In the genomic region with DNA sequence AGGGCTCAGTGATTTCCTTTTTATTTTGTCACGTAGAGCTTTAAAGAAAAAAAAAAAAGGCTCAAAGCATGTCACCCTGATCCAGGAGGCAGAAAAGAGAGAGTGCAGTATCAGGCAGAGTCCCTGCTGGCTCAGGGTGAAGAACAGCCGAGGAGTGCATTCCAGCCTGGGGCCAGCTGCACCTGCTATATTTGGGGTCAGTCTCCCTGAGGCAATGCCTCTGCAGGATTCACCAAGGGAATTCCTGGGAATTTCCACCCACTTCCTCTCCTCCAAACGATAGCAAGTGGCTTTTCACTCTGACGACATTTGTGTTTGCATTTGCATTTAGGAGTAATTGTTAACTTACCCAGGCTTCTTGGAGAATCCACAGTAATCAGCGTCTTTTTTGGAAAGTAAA, we compare ENCODE assay signal across 20 cellular contexts.
DNase-seq lines count a peak whose midpoint lies in the region; ATAC-seq, FAIRE-seq and TF ChIP-seq lines count a peak whose summit lies in the region.
"Had no signal": no experiment of that assay in that cellular context is flagged by ENCODE, and none has a peak within 500 bp of the region (broad histone marks: within the 10 kb centered on the region; RNA-seq: fewer than 3 reads in every experiment).

No MANE protein-coding gene starts in this region.

- no peak overlapping the region for H2BK12ac ChIP-seq in mesenchymal stem cell (ENCODE audit: low read length in 2 of 2)

- DNase-seq in A549 (ENCODE audit: low read depth in 1 of 2, low spot score in 1 of 2) (no peak), glutamatergic neuron (peak; percentile 22), mesenchymal stem cell (peak; percentile 50), DMS114 treated with DMSO at 0.1 percent for 48 hours (lab: John Stamatoyannopoulos, UW; ENCODE audit: unreplicated experiment) (no peak), NCI-H128 (lab: John Stamatoyannopoulos, UW; ENCODE audit: unreplicated experiment) (no peak), GM19238 (ENCODE audit: insufficient read length, low spot score) (no peak), immature natural killer cell (no peak)
- DNase-seq: ACHN; activated CD8-positive, alpha-beta T cell treated with anti-CD3 and anti-CD28 coated beads, Interleukin-2, amount 10 ng/mL, durations not matched to agents 7 days and 5 days; activated naive CD4-positive, alpha-beta T cell treated with Interleukin-2 at 50 U/mL for 16 hours; activated T-cell treated with anti-CD3 and anti-CD28 coated beads, Interleukin-2, amount 50 U/mL, for 24 hours; anterior cingulate cortex; DMS53; effector memory CD8-positive, alpha-beta T cell; NCI-H1105 treated with DMSO at 0.1 percent for 48 hours; NCI-H82; substantia nigra had no signal

- H2AFZ ChIP-seq in mesenchymal stem cell (ENCODE audit: low read depth, low read length) = no peak overlapping the region

- no peaks in the 10 kb centered on the region for H3K79me1 ChIP-seq in mesenchymal stem cell (replicated peaks; ENCODE audit: low read length, poor library complexity, severe bottlenecking)

- no peak overlapping the region for H2AK5ac ChIP-seq in mesenchymal stem cell (ENCODE audit: low read length, severe bottlenecking)

- no peak overlapping the region for H4K91ac ChIP-seq in mesenchymal stem cell (ENCODE audit: low read length)

- no peak for TF ChIP-seq EP300 in A549 (IDR thresholded peaks at IDR 0.05)

- TF ChIP-seq POLR2A in A549 (IDR thresholded peaks at IDR 0.05; ENCODE audit: low read length) = no peak

- no peak for FAIRE-seq in A549 (lab: Jason Lieb, UNC)
- FAIRE-seq: HTR-8/SVneo had no signal

- ATAC-seq in A549 = no peak
- ATAC-seq: activated CD8-positive, alpha-beta T cell treated with anti-CD3 and anti-CD28 coated beads, Interleukin-2, amount 10 ng/mL, durations not matched to agents 7 days and 5 days; effector memory CD8-positive, alpha-beta T cell had no signal

- no peak for TF ChIP-seq CTCF in A549 (IDR thresholded peaks at IDR 0.05)
- no peak for TF ChIP-seq CTCF in glutamatergic neuron (IDR thresholded peaks at IDR 0.05; ENCODE audit: partially characterized antibody, unreplicated experiment)

- no peak overlapping the region for H2BK120ac ChIP-seq in mesenchymal stem cell (ENCODE audit: low read depth, low read length)

- no peak overlapping the region for H2BK15ac ChIP-seq in mesenchymal stem cell (ENCODE audit: low read depth, poor library complexity, severe bottlenecking)

- H3K27ac ChIP-seq in A549 (no peak overlapping the region), HUES64 (ENCODE audit: low read depth, low read length) (peak overlapping the region; percentile 74), mesenchymal stem cell (ENCODE audit: low read length, poor library complexity, severe bottlenecking) (no peak overlapping the region)
- H3K27ac ChIP-seq: neutrophil had no signal

- H3K36me3 Mint-ChIP-seq in glutamatergic neuron (ENCODE audit: unreplicated experiment) (no peaks in the 10 kb centered on the region), immature natural killer cell (peaks cover 0 to 6% (median 0%) of the 10 kb centered on the region in 3 donors)

- no peak overlapping the region for H3K23ac ChIP-seq in mesenchymal stem cell (ENCODE audit: low read length in 2 of 2)

- H3K9me3 Mint-ChIP-seq in glutamatergic neuron (ENCODE audit: unreplicated experiment) = peaks cover 7% of the 10 kb centered on the region
- no peaks in the 10 kb centered on the region for H3K9me3 Mint-ChIP-seq in immature natural killer cell
- H3K9me3 Mint-ChIP-seq: activated T-cell treated with anti-CD3 and anti-CD28 coated beads, Interleukin-2, amount 50 U/mL, for 24 hours; effector memory CD8-positive, alpha-beta T cell had no signal

- H3K4me3 ChIP-seq in A549 (no peak overlapping the region), HUES64 (ENCODE audit: low read length) (no peak overlapping the region), mesenchymal stem cell (ENCODE audit: insufficient read depth in 1 of 2, low read depth in 1 of 2, low read length in 2 of 2) (no peak overlapping the region)

- H3K9ac ChIP-seq in HUES64 (ENCODE audit: low read depth, low read length) (no peak overlapping the region), mesenchymal stem cell (ENCODE audit: low read length) (no peak overlapping the region)

- WGBS in A549 (ENCODE audit: missing lambda C conversion rate) = 22% methylated on average over 5 of the region's 5 CpGs
- WGBS in HUES64 = 18% methylated on average over 5 of the region's 5 CpGs
- WGBS in mesenchymal stem cell = 37% methylated on average over 5 of the region's 5 CpGs

- no peak overlapping the region for H3K4ac ChIP-seq in mesenchymal stem cell (ENCODE audit: low read depth in 1 of 2, low read length in 2 of 2)

- H3K14ac ChIP-seq in mesenchymal stem cell (ENCODE audit: low read length in 2 of 2) = no peak overlapping the region

- H3K27ac Mint-ChIP-seq in glutamatergic neuron (ENCODE audit: unreplicated experiment) (no peak overlapping the region), immature natural killer cell (no peak overlapping the region)
- H3K27ac Mint-ChIP-seq: activated CD8-positive, alpha-beta T cell treated with anti-CD3 and anti-CD28 coated beads, Interleukin-2, amount 10 ng/mL, durations not matched to agents 7 days and 5 days; activated T-cell treated with anti-CD3 and anti-CD28 coated beads, Interleukin-2, amount 50 U/mL, for 24 hours; effector memory CD8-positive, alpha-beta T cell had no signal

- CTCF ChIA-PET in A549 (lab: Yijun Ruan, JAX) = no interaction called here

- H3K4me1 Mint-ChIP-seq in glutamatergic neuron (ENCODE audit: low read depth, unreplicated experiment) = peaks cover 12% of the 10 kb centered on the region
- no peaks in the 10 kb centered on the region for H3K4me1 Mint-ChIP-seq in immature natural killer cell

- POLR2A ChIA-PET in A549 (lab: Yijun Ruan, JAX) = no interaction called here

- H3K4me1 ChIP-seq in A549 = peaks cover 7% of the 10 kb centered on the region; the same call in 2 of the 3 replicates
- peaks cover 34% of the 10 kb centered on the region for H3K4me1 ChIP-seq in HUES64 (ENCODE audit: insufficient read depth, low read length)
- peaks cover 11% of the 10 kb centered on the region for H3K4me1 ChIP-seq in mesenchymal stem cell (ENCODE audit: control insufficient read depth, insufficient read depth, low read depth, low read length)

- H3K27me3 Mint-ChIP-seq in glutamatergic neuron (ENCODE audit: unreplicated experiment) = no peaks in the 10 kb centered on the region
- peaks cover 0 to 6% (median 4%) of the 10 kb centered on the region in 3 donors for H3K27me3 Mint-ChIP-seq in immature natural killer cell (ENCODE audit: low read depth in 3 of 3)

- no peak overlapping the region for H3K18ac ChIP-seq in mesenchymal stem cell (ENCODE audit: low read depth in 1 of 2, low read length in 2 of 2)

- H3K4me3 Mint-ChIP-seq in glutamatergic neuron (ENCODE audit: unreplicated experiment) (no peak overlapping the region), immature natural killer cell (no peak overlapping the region)
- H3K4me3 Mint-ChIP-seq: activated CD8-positive, alpha-beta T cell treated with anti-CD3 and anti-CD28 coated beads, Interleukin-2, amount 10 ng/mL, durations not matched to agents 7 days and 5 days; activated T-cell treated with anti-CD3 and anti-CD28 coated beads, Interleukin-2, amount 50 U/mL, for 24 hours; effector memory CD8-positive, alpha-beta T cell had no signal

- H2BK5ac ChIP-seq in mesenchymal stem cell (ENCODE audit: low read depth, low read length, poor library complexity, severe bottlenecking) = no peak overlapping the region

- H3K4me2 ChIP-seq in A549 (peak overlapping the region; percentile 44; the same call in 2 of the 3 replicates), mesenchymal stem cell (ENCODE audit: low read length, poor library complexity, severe bottlenecking) (no peak overlapping the region)

- no peak for TF ChIP-seq RAD21 in A549 (conservative IDR thresholded peaks at IDR 0.05 in 1 of 2, IDR thresholded peaks at IDR 0.05 in 1 of 2)

- H3K36me3 ChIP-seq in HUES64 (ENCODE audit: insufficient read depth, low read length) = no peaks in the 10 kb centered on the region
- H3K36me3 ChIP-seq in mesenchymal stem cell (ENCODE audit: control insufficient read depth in 1 of 2, insufficient read depth in 2 of 2, low read depth in 1 of 2, low read length in 2 of 2) = no peaks in the 10 kb centered on the region
- H3K36me3 ChIP-seq: neutrophil had no signal

- H3K9me3 ChIP-seq in A549 = no peaks in the 10 kb centered on the region
- H3K9me3 ChIP-seq in HUES64 (ENCODE audit: insufficient read depth, low read depth, low read length) = no peaks in the 10 kb centered on the region
- H3K9me3 ChIP-seq in mesenchymal stem cell (ENCODE audit: control insufficient read depth, low read length) = no peaks in the 10 kb centered on the region
- H3K9me3 ChIP-seq: neutrophil had no signal

- no peaks in the 10 kb centered on the region for H3K27me3 ChIP-seq in HUES64 (ENCODE audit: insufficient read depth, low read length)
- H3K27me3 ChIP-seq in mesenchymal stem cell (ENCODE audit: control insufficient read depth in 1 of 2, insufficient read depth in 1 of 2, low read length in 2 of 2) = no peaks in the 10 kb centered on the region
- H3K27me3 ChIP-seq: neutrophil had no signal

- H4K8ac ChIP-seq in mesenchymal stem cell (ENCODE audit: low read length) = no peak overlapping the region

TF ChIP-seq in A549, 52 proteins besides CTCF, POLR2A, EP300 and RAD21 (continues in another document):
- TF ChIP-seq CBX8 (IDR thresholded peaks at IDR 0.05) (no peak), HOXB5 (CRISPR knock-in tag; IDR thresholded peaks at IDR 0.05) (no peak), RARB (CRISPR knock-in tag; IDR thresholded peaks at IDR 0.05) (no peak), EHF (CRISPR knock-in tag; IDR thresholded peaks at IDR 0.05) (no peak), JUNB (IDR thresholded peaks at IDR 0.05) (no peak), HDAC2 (IDR thresholded peaks at IDR 0.05) (no peak)
- TF ChIP-seq, protein P1, sequence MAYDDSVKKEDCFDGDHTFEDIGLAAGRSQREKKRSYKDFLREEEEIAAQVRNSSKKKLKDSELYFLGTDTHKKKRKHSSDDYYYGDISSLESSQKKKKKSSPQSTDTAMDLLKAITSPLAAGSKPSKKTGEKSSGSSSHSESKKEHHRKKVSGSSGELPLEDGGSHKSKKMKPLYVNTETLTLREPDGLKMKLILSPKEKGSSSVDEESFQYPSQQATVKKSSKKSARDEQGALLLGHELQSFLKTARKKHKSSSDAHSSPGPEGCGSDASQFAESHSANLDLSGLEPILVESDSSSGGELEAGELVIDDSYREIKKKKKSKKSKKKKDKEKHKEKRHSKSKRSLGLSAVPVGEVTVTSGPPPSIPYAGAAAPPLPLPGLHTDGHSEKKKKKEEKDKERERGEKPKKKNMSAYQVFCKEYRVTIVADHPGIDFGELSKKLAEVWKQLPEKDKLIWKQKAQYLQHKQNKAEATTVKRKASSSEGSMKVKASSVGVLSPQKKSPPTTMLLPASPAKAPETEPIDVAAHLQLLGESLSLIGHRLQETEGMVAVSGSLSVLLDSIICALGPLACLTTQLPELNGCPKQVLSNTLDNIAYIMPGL (CRISPR knock-in tag; IDR thresholded peaks at IDR 0.05; ENCODE audit: borderline replicate concordance) = no peak

Comparison
In these comparisons a context has a peak if more than half of its experiments do, and no peak if none do; other contexts are left out.
1. DNase-seq: peak in glutamatergic neuron (single experiment) and mesenchymal stem cell (single experiment); none in A549 (0 of 2), DMS114 treated with DMSO at 0.1 percent for 48 hours (single experiment), NCI-H128 (single experiment), GM19238 (single experiment) and immature natural killer cell (0 of 3).